In genomic region chr10:124677871-124678565, GRCh38 we compare ENCODE assay signal across 9 cellular contexts.
DNase-seq lines count a peak whose midpoint lies in the region; TF ChIP-seq lines count a peak whose summit lies in the region.
"Had no signal": no experiment of that assay in that cellular context is flagged by ENCODE, and none has a peak within 500 bp of the region (broad histone marks: within the 10 kb centered on the region; RNA-seq: fewer than 3 reads in every experiment).

No MANE protein-coding gene starts in this region.

- TF ChIP-seq CTCF in endothelial cell (IDR thresholded peaks at IDR 0.05; ENCODE audit: unreplicated experiment) (no peak), coronary artery (IDR thresholded peaks at IDR 0.05) (no peak)

- H3K36me3 Mint-ChIP-seq in IgD-negative memory B cell (peaks cover 7% of the 10 kb centered on the region), endothelial cell (ENCODE audit: low read depth, unreplicated experiment) (peaks cover 12% of the 10 kb centered on the region)

- in situ Hi-C loops in G401 (cut with HindIII; ENCODE audit: low sequenced_read_pairs) = no loop called here

- H3K4me3 Mint-ChIP-seq in IgD-negative memory B cell (peak overlapping the region in 2 of 4 donors; percentile 50 to 78), endothelial cell (ENCODE audit: unreplicated experiment) (peak overlapping the region; percentile 28)

- peaks cover 9 to 16% of the 10 kb centered on the region in 2 donors for H3K36me3 ChIP-seq in muscle layer of duodenum (ENCODE audit: control insufficient read depth in 1 of 2, insufficient read depth in 2 of 2, low read length in 2 of 2)

- H3K27ac ChIP-seq in muscle layer of duodenum (ENCODE audit: low read length) (peak overlapping the region; percentile 35), coronary artery (peak overlapping the region in 1 of 2 donors; percentile 71)
- H3K27ac ChIP-seq: body of pancreas had no signal

- H3K27me3 ChIP-seq in muscle layer of duodenum (ENCODE audit: low read depth, low read length) = no peaks in the 10 kb centered on the region
- H3K27me3 ChIP-seq: body of pancreas had no signal

- H3K4me1 Mint-ChIP-seq in IgD-negative memory B cell (peaks cover 25 to 45% (median 30%) of the 10 kb centered on the region in 3 donors), endothelial cell (ENCODE audit: unreplicated experiment) (peaks cover 12% of the 10 kb centered on the region)

- H3K9me3 ChIP-seq in muscle layer of duodenum (ENCODE audit: control insufficient read depth in 1 of 2, low read length in 2 of 2) = no peaks in the 10 kb centered on the region
- H3K9me3 ChIP-seq: body of pancreas had no signal

- H3K9me3 Mint-ChIP-seq in IgD-negative memory B cell (no peaks in the 10 kb centered on the region), endothelial cell (ENCODE audit: unreplicated experiment) (no peaks in the 10 kb centered on the region)

- peaks cover 16 to 48% of the 10 kb centered on the region in 2 donors for H3K4me1 ChIP-seq in muscle layer of duodenum (ENCODE audit: control insufficient read depth in 1 of 2, insufficient read depth in 2 of 2, low read length in 2 of 2)
- H3K4me1 ChIP-seq: body of pancreas had no signal

- peak; percentile 74 for DNase-seq in AG20443 (ENCODE audit: low spot score)
- DNase-seq in endothelial cell (ENCODE audit: low spot score) = no peak
- no peak for DNase-seq in iPS-NIHi11 (ENCODE audit: low spot score)
- no peak for DNase-seq in HK-2 (ENCODE audit: unreplicated experiment)
- DNase-seq in coronary artery (ENCODE audit: low spot score) = no peak
- DNase-seq in G401 (ENCODE audit: low spot score) = no peak
- DNase-seq: body of pancreas had no signal

- no peaks in the 10 kb centered on the region for H3K27me3 Mint-ChIP-seq in IgD-negative memory B cell
- H3K27me3 Mint-ChIP-seq in endothelial cell (ENCODE audit: unreplicated experiment) = peaks cover 14% of the 10 kb centered on the region

- no peak overlapping the region for H3K4me3 ChIP-seq in muscle layer of duodenum (ENCODE audit: low read depth in 1 of 2, low read length in 2 of 2)
- no peak overlapping the region for H3K4me3 ChIP-seq in coronary artery
- H3K4me3 ChIP-seq: body of pancreas had no signal

- H3K27ac Mint-ChIP-seq in IgD-negative memory B cell = peak overlapping the region in 2 of 3 donors; percentile 47 to 89
- H3K27ac Mint-ChIP-seq in endothelial cell (ENCODE audit: unreplicated experiment) = no peak overlapping the region
